ENCODE assay signal across 1 cellular context in the genomic region with DNA sequence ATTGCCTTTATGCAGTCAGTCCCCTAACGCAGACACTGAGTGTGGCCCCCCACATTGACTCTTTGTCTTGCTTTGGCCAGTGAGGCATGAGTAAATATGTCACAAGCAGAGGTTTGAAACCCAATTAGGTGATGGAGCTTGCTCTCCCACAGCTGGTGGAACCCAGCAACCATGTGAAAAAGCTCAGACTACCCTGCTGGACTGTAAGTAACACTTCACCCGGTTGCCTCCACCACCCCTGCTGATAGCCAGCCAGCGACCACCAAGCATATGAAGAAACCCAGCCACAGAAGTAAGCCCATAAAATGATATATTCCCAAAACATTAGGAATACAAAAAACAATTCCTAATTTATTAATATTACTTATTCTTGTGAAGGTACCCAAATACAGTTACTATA.
TF ChIP-seq lines count a peak whose summit lies in the region.

No MANE protein-coding gene starts in this region.

TF ChIP-seq in WTC11, 78 proteins besides CTCF, POLR2A, EP300 and RAD21:
- TF ChIP-seq, protein P1, sequence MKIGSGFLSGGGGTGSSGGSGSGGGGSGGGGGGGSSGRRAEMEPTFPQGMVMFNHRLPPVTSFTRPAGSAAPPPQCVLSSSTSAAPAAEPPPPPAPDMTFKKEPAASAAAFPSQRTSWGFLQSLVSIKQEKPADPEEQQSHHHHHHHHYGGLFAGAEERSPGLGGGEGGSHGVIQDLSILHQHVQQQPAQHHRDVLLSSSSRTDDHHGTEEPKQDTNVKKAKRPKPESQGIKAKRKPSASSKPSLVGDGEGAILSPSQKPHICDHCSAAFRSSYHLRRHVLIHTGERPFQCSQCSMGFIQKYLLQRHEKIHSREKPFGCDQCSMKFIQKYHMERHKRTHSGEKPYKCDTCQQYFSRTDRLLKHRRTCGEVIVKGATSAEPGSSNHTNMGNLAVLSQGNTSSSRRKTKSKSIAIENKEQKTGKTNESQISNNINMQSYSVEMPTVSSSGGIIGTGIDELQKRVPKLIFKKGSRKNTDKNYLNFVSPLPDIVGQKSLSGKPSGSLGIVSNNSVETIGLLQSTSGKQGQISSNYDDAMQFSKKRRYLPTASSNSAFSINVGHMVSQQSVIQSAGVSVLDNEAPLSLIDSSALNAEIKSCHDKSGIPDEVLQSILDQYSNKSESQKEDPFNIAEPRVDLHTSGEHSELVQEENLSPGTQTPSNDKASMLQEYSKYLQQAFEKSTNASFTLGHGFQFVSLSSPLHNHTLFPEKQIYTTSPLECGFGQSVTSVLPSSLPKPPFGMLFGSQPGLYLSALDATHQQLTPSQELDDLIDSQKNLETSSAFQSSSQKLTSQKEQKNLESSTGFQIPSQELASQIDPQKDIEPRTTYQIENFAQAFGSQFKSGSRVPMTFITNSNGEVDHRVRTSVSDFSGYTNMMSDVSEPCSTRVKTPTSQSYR (CRISPR knock-in tag; IDR thresholded peaks at IDR 0.05), result no peak
- TF ChIP-seq, protein P2, sequence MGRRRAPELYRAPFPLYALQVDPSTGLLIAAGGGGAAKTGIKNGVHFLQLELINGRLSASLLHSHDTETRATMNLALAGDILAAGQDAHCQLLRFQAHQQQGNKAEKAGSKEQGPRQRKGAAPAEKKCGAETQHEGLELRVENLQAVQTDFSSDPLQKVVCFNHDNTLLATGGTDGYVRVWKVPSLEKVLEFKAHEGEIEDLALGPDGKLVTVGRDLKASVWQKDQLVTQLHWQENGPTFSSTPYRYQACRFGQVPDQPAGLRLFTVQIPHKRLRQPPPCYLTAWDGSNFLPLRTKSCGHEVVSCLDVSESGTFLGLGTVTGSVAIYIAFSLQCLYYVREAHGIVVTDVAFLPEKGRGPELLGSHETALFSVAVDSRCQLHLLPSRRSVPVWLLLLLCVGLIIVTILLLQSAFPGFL (CRISPR knock-in tag; IDR thresholded peaks at IDR 0.05; ENCODE audit: borderline replicate concordance), result no peak
